Comparison of ENCODE assay signal across 11 cellular contexts in the genomic region with DNA sequence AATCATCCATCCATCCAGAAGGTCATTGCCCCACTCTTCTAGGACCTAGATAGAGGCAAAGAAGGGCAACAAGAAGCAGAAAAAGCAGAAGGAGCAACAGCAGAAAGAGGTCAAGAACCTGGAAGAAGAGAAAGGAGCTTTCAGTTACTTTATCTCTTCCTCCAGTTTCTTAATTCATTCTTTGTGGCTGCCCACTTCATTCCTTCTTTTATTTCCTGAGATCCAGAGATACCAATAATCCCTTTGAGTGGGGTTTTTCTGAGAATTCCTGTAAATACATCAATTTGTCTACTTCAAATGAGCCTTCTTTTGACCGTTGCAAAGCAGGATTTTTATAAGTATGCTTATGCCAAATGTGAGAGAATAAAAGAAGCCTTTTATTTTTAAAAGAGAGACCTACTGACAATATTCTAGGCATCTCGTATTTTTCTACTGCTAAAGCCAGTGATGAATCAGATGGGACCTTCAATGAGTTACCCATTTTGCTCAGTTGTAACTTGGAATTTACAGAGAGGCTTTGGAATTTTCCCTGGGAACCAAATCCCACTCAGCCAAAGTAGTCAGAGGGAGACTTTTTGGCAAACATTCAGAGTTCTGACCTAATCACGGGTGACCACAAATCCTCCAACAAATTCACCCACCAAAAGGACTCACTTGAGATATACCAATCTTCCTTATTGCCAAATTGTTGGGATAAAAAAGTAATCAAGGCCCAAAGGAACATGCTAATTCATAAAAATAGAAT. TPM values are rescaled to one million over a fixed set of nuclear protein-coding genes. Genes with fewer than 3 reads are reported as not detected.
DNase-seq lines count a peak whose midpoint lies in the region; ATAC-seq, FAIRE-seq and TF ChIP-seq lines count a peak whose summit lies in the region.
"Had no signal": no experiment of that assay in that cellular context is flagged by ENCODE, and none has a peak within 500 bp of the region (broad histone marks: within the 10 kb centered on the region; RNA-seq: fewer than 3 reads in every experiment).

No MANE protein-coding gene starts in this region.

- POLR2A ChIA-PET in A549 (lab: Yijun Ruan, JAX), result interaction anchor here (0.9 kb wide), 1 partner anchor 56 kb away, joined by 4 read pairs; no protein-coding TSS in a partner anchor
- POLR2A ChIA-PET in activated CD4-positive, alpha-beta T cell treated with anti-CD3 and anti-CD28 coated beads for 36 hours (lab: Charles Lee), result no interaction called here

- H3K4me1 ChIP-seq in A549 (peaks cover 55% of the 10 kb centered on the region), adrenal gland (replicated peaks in 1 of 2) (peaks cover 4 to 24% of the 10 kb centered on the region in 2 donors)

- H3K4me2 ChIP-seq in A549, result peak overlapping the region; percentile 66
- H3K4me2 ChIP-seq: BLaER1 had no signal

- no peaks in the 10 kb centered on the region for H3K36me3 ChIP-seq in adrenal gland (replicated peaks in 1 of 2)

- peak; percentile 29 to 51 for DNase-seq in A549 (ENCODE audit: low read depth in 1 of 2, low spot score in 1 of 2)
- peak; percentile 23 for DNase-seq in H4 (ENCODE audit: low spot score)
- no peak for DNase-seq in adrenal gland
- peak; percentile 88 for DNase-seq in glomerular visceral epithelial cell (ENCODE audit: extremely low spot score)
- DNase-seq in DMS79 treated with DMSO at 0.1 percent for 48 hours (lab: John Stamatoyannopoulos, UW), result no peak
- DNase-seq in activated CD4-positive, alpha-beta T cell treated with anti-CD3 and anti-CD28 coated beads for 36 hours, result no peak
- no peak for DNase-seq in activated CD8-positive, alpha-beta memory T cell treated with anti-CD3 and anti-CD28 coated beads, Interleukin-2, amount 50 U/mL, for 48 hours
- DNase-seq: naive thymus-derived CD4-positive, alpha-beta T cell; NCI-H1105 treated with DMSO at 0.1 percent for 48 hours had no signal

- TF ChIP-seq POLR2A in A549 (IDR thresholded peaks at IDR 0.05; ENCODE audit: low read length) (no peak), adrenal gland (IDR thresholded peaks at IDR 0.05) (no peak)

- H3K4me3 ChIP-seq in A549 (no peak overlapping the region), adrenal gland (no peak overlapping the region)
- H3K4me3 ChIP-seq: BLaER1 had no signal

- TF ChIP-seq CTCF in A549 (IDR thresholded peaks at IDR 0.05), result no peak
- TF ChIP-seq CTCF in adrenal gland (IDR thresholded peaks at IDR 0.05), result no peak

- peaks cover 12% of the 10 kb centered on the region for H3K27me3 Mint-ChIP-seq in activated CD4-positive, alpha-beta T cell treated with anti-CD3 and anti-CD28 coated beads for 36 hours

- H3K27ac ChIP-seq in A549 (peak overlapping the region; percentile 67 to 87), adrenal gland (peak overlapping the region in 3 of 5 donors; percentile 45 to 69 (median 65))
- H3K27ac ChIP-seq: BLaER1 had no signal

- H3K9me3 ChIP-seq in A549 (no peaks in the 10 kb centered on the region), adrenal gland (replicated peaks in 1 of 3) (no peaks in the 10 kb centered on the region)

- no peak for TF ChIP-seq RAD21 in A549 (conservative IDR thresholded peaks at IDR 0.05 in 1 of 2, IDR thresholded peaks at IDR 0.05 in 1 of 2)

- H3K9me3 Mint-ChIP-seq in activated CD4-positive, alpha-beta T cell treated with anti-CD3 and anti-CD28 coated beads for 36 hours (ENCODE audit: low read depth), result no peaks in the 10 kb centered on the region

- WGBS in A549 (ENCODE audit: missing lambda C conversion rate), result 16% methylated on average over 3 of the region's 3 CpGs
- WGBS in adrenal gland, 4 donors, result 39 to 53% (median 45%) methylated on average over 3 of the region's 3 CpGs

- no peak overlapping the region for H3K4me3 Mint-ChIP-seq in activated CD4-positive, alpha-beta T cell treated with anti-CD3 and anti-CD28 coated beads for 36 hours
- H3K4me3 Mint-ChIP-seq: naive thymus-derived CD4-positive, alpha-beta T cell had no signal

- no peak for FAIRE-seq in A549 (lab: Jason Lieb, UNC)

- intact Hi-C loops in adrenal gland (cut with DNase I), result no loop called here
- intact Hi-C loops in activated CD4-positive, alpha-beta T cell treated with anti-CD3 and anti-CD28 coated beads for 36 hours (cut with DNase I, micrococcal nuclease), result no loop called here

- no peaks in the 10 kb centered on the region for H3K36me3 Mint-ChIP-seq in activated CD4-positive, alpha-beta T cell treated with anti-CD3 and anti-CD28 coated beads for 36 hours (ENCODE audit: low read depth)
- H3K36me3 Mint-ChIP-seq: naive thymus-derived CD4-positive, alpha-beta T cell had no signal

- peaks cover 5% of the 10 kb centered on the region for H3K4me1 Mint-ChIP-seq in activated CD4-positive, alpha-beta T cell treated with anti-CD3 and anti-CD28 coated beads for 36 hours

- no peak overlapping the region for H3K27ac Mint-ChIP-seq in activated CD4-positive, alpha-beta T cell treated with anti-CD3 and anti-CD28 coated beads for 36 hours
- H3K27ac Mint-ChIP-seq: naive thymus-derived CD4-positive, alpha-beta T cell had no signal

- TF ChIP-seq EP300 in A549 (IDR thresholded peaks at IDR 0.05), result no peak

- no peaks in the 10 kb centered on the region for H3K27me3 ChIP-seq in adrenal gland
- H3K27me3 ChIP-seq: BLaER1 had no signal

- ATAC-seq in A549, result peak; percentile 67 to 78; a peak in 5 of 6 replicates
- no peak for ATAC-seq in HG03354 (IDR thresholded peaks at IDR 0.05; ENCODE audit: poor library complexity, severe bottlenecking, unreplicated experiment)
- no peak for ATAC-seq in activated CD4-positive, alpha-beta T cell treated with anti-CD3 and anti-CD28 coated beads for 36 hours

- CTCF ChIA-PET in A549 (lab: Yijun Ruan, JAX), result no interaction called here
- CTCF ChIA-PET in activated CD4-positive, alpha-beta T cell treated with anti-CD3 and anti-CD28 coated beads for 36 hours (lab: Charles Lee), result interaction anchor here (1.5 kb wide), 1 partner anchor 26 kb away, joined by 4 read pairs; no protein-coding TSS in a partner anchor

TF ChIP-seq in A549, 52 proteins besides CTCF, POLR2A, EP300 and RAD21 (continues in another document):
- TF ChIP-seq MYC (IDR thresholded peaks at IDR 0.05; ENCODE audit: borderline replicate concordance, low read length) (no peak), KDM1A (IDR thresholded peaks at IDR 0.05; ENCODE audit: low read depth) (no peak), FOSB (CRISPR knock-in tag; IDR thresholded peaks at IDR 0.05) (no peak), NR3C1 (IDR thresholded peaks at IDR 0.05) (no peak), SMC3 (IDR thresholded peaks at IDR 0.05) (no peak)
- TF ChIP-seq, protein P1, sequence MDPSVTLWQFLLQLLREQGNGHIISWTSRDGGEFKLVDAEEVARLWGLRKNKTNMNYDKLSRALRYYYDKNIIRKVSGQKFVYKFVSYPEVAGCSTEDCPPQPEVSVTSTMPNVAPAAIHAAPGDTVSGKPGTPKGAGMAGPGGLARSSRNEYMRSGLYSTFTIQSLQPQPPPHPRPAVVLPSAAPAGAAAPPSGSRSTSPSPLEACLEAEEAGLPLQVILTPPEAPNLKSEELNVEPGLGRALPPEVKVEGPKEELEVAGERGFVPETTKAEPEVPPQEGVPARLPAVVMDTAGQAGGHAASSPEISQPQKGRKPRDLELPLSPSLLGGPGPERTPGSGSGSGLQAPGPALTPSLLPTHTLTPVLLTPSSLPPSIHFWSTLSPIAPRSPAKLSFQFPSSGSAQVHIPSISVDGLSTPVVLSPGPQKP (IDR thresholded peaks at IDR 0.05; ENCODE audit: low read depth, low read length), result no peak
- TF ChIP-seq, protein P2, sequence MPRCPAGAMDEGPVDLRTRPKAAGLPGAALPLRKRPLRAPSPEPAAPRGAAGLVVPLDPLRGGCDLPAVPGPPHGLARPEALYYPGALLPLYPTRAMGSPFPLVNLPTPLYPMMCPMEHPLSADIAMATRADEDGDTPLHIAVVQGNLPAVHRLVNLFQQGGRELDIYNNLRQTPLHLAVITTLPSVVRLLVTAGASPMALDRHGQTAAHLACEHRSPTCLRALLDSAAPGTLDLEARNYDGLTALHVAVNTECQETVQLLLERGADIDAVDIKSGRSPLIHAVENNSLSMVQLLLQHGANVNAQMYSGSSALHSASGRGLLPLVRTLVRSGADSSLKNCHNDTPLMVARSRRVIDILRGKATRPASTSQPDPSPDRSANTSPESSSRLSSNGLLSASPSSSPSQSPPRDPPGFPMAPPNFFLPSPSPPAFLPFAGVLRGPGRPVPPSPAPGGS (IDR thresholded peaks at IDR 0.05), result no peak
- TF ChIP-seq, protein P3, sequence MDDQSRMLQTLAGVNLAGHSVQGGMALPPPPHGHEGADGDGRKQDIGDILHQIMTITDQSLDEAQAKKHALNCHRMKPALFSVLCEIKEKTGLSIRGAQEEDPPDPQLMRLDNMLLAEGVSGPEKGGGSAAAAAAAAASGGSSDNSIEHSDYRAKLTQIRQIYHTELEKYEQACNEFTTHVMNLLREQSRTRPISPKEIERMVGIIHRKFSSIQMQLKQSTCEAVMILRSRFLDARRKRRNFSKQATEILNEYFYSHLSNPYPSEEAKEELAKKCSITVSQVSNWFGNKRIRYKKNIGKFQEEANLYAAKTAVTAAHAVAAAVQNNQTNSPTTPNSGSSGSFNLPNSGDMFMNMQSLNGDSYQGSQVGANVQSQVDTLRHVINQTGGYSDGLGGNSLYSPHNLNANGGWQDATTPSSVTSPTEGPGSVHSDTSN (IDR thresholded peaks at IDR 0.05), result no peak

RNA-seq across cellular contexts. Expression of a gene that starts 54.9 kb away (rescaled TPM):
- polyA plus RNA-seq in A549 (2011; rRNA removed), result 11.9 and 12.4 TPM in 2 replicates
- 2.4 and 3.1 TPM in 2 replicates for polyA plus RNA-seq in A549 (2012; cell fraction: cytosol; rRNA removed)
- 5.6 TPM in 2 replicates for polyA plus RNA-seq in A549 (2012; cell fraction: nucleus; rRNA removed)
- 3.1 to 3.2 TPM (median 3.1 TPM) in 3 replicates for polyA plus RNA-seq in A549 (2017; fragmentation: RNase III; extraction: RNeasy Plus Mini Kit Qiagen cat#74134 plus additional on column Dnase treatment)
- polyA minus RNA-seq in A549 (2011; rRNA and poly(A)+ RNA removed), result 13.1 and 13.9 TPM in 2 replicates
- 3.0 and 4.5 TPM in 2 replicates for total RNA-seq in H4 (2014; rRNA removed; shearing (Covaris generic))
- 10 to 100 TPM; 10.0 to 23.6 (median 20.3) TPM for total RNA-seq in adrenal gland
- 1 to 10 TPM; 4.4 to 8.8 (median 5.0) TPM for polyA plus RNA-seq in adrenal gland
- 1 to 10 TPM; 1.6 TPM for total RNA-seq in activated CD4-positive, alpha-beta T cell treated with anti-CD3 and anti-CD28 coated beads for 36 hours
- polyA plus RNA-seq: naive thymus-derived CD4-positive, alpha-beta T cell had no signal

Comparison
In these comparisons a context has a peak if more than half of its experiments do, and no peak if none do; other contexts are left out.
1. ATAC-seq: peak in A549 (2 of 2); none in HG03354 (single experiment) and activated CD4-positive, alpha-beta T cell treated with anti-CD3 and anti-CD28 coated beads for 36 hours (single experiment).
2. DNase-seq: peak in A549 (2 of 2), H4 (single experiment) and glomerular visceral epithelial cell (single experiment); none in adrenal gland (0 of 7), DMS79 treated with DMSO at 0.1 percent for 48 hours (single experiment), activated CD4-positive, alpha-beta T cell treated with anti-CD3 and anti-CD28 coated beads for 36 hours (single experiment) and activated CD8-positive, alpha-beta memory T cell treated with anti-CD3 and anti-CD28 coated beads, Interleukin-2, amount 50 U/mL, for 48 hours (single experiment).